In genomic region chr22:36599771-36600170, GRCh38 we compare ENCODE assay signal across 27 cellular contexts.
"Had no signal": no experiment of that assay in that cellular context is flagged by ENCODE, and none has a peak within 500 bp of the region (broad histone marks: within the 10 kb centered on the region; RNA-seq: fewer than 3 reads in every experiment).

No MANE protein-coding gene starts in this region.

- H3K4me3 ChIP-seq: esophagus squamous epithelium, gastroesophageal sphincter, heart right ventricle had no signal

- H3K36me3 ChIP-seq: esophagus squamous epithelium, gastroesophageal sphincter, heart right ventricle had no signal

- H3K4me1 Mint-ChIP-seq: activated CD4-positive, alpha-beta memory T cell treated with anti-CD3 and anti-CD28 coated beads, Interleukin-2, amount 10 ng/mL, durations not matched to agents 7 days and 5 days; activated CD4-positive, alpha-beta T cell treated with anti-CD3 and anti-CD28 coated beads, Interleukin-2, amount 10 ng/mL, durations not matched to agents 7 days and 5 days; activated T-helper 17 cell treated with anti-CD3 and anti-CD28 coated beads, Interleukin-2, amount 50 U/mL, for 72 hours had no signal

- H3K9me3 Mint-ChIP-seq: activated CD4-positive, alpha-beta memory T cell treated with anti-CD3 and anti-CD28 coated beads, Interleukin-2, amount 10 ng/mL, durations not matched to agents 7 days and 5 days; activated CD4-positive, alpha-beta T cell treated with anti-CD3 and anti-CD28 coated beads, Interleukin-2, amount 10 ng/mL, durations not matched to agents 7 days and 5 days; activated T-cell treated with anti-CD3 and anti-CD28 coated beads, Interleukin-2, amount 50 U/mL, for 4 hours; activated T-helper 17 cell treated with anti-CD3 and anti-CD28 coated beads, Interleukin-2, amount 50 U/mL, for 72 hours; effector memory CD8-positive, alpha-beta T cell had no signal

- DNase-seq: activated CD4-positive, alpha-beta memory T cell treated with anti-CD3 and anti-CD28 coated beads, Interleukin-2, amount 10 ng/mL, durations not matched to agents 7 days and 5 days; activated CD4-positive, alpha-beta T cell treated with anti-CD3 and anti-CD28 coated beads for 1 hour; activated CD4-positive, alpha-beta T cell treated with anti-CD3 and anti-CD28 coated beads for 4 hours; activated CD4-positive, alpha-beta T cell treated with anti-CD3 and anti-CD28 coated beads, Interleukin-2, amount 10 ng/mL, durations not matched to agents 7 days and 5 days; activated CD4-positive, alpha-beta T cell treated with anti-CD3 and anti-CD28 coated beads, Interleukin-2, amount 50 U/mL, for 4 hours; activated CD8-positive, alpha-beta memory T cell treated with anti-CD3 and anti-CD28 coated beads, Interleukin-2, amount 50 U/mL, for 48 hours; activated effector memory CD4-positive, alpha-beta T cell treated with Interleukin-2 at 50 U/mL for 16 hours; activated gamma-delta T cell treated with Interleukin-2 at 50 U/mL for 16 hours; activated naive CD4-positive, alpha-beta T cell treated with anti-CD3 and anti-CD28 coated beads, Interleukin-2, amount 50 U/mL, for 16 hours; activated naive CD4-positive, alpha-beta T cell treated with Interleukin-2 at 50 U/mL for 16 hours; activated T-cell treated with anti-CD3 and anti-CD28 coated beads for 4 hours; activated T-cell treated with anti-CD3 and anti-CD28 coated beads, Interleukin-2, amount 50 U/mL, for 4 hours; amniotic stem cell; anterior cingulate cortex; caudate nucleus; cortex of kidney; dermis blood vessel endothelial cell; effector CD4-positive, alpha-beta T cell; effector memory CD8-positive, alpha-beta T cell; esophagus squamous epithelium; foreskin melanocyte; heart right ventricle; T-helper 2 cell had no signal

- H3K27ac ChIP-seq: epithelial cell of prostate, esophagus squamous epithelium, gastroesophageal sphincter, heart right ventricle had no signal

- H3K4me1 ChIP-seq: esophagus squamous epithelium, gastroesophageal sphincter, heart right ventricle had no signal

- ATAC-seq: activated T-cell treated with anti-CD3 and anti-CD28 coated beads, Interleukin-2, amount 50 U/mL, for 4 hours; activated T-helper 17 cell treated with anti-CD3 and anti-CD28 coated beads, Interleukin-2, amount 50 U/mL, for 72 hours; effector memory CD8-positive, alpha-beta T cell; gastroesophageal sphincter; heart right ventricle had no signal

- H3K4me3 Mint-ChIP-seq: activated CD4-positive, alpha-beta memory T cell treated with anti-CD3 and anti-CD28 coated beads, Interleukin-2, amount 10 ng/mL, durations not matched to agents 7 days and 5 days; activated CD4-positive, alpha-beta T cell treated with anti-CD3 and anti-CD28 coated beads, Interleukin-2, amount 10 ng/mL, durations not matched to agents 7 days and 5 days; activated naive CD8-positive, alpha-beta T cell; activated T-cell treated with anti-CD3 and anti-CD28 coated beads, Interleukin-2, amount 50 U/mL, for 4 hours; activated T-helper 17 cell treated with anti-CD3 and anti-CD28 coated beads, Interleukin-2, amount 50 U/mL, for 72 hours; effector memory CD8-positive, alpha-beta T cell had no signal

- H3K9me3 ChIP-seq: esophagus squamous epithelium, gastroesophageal sphincter, heart right ventricle had no signal

- H3K27ac Mint-ChIP-seq: activated CD4-positive, alpha-beta memory T cell treated with anti-CD3 and anti-CD28 coated beads, Interleukin-2, amount 10 ng/mL, durations not matched to agents 7 days and 5 days; activated CD4-positive, alpha-beta T cell treated with anti-CD3 and anti-CD28 coated beads, Interleukin-2, amount 10 ng/mL, durations not matched to agents 7 days and 5 days; activated naive CD8-positive, alpha-beta T cell; activated T-helper 17 cell treated with anti-CD3 and anti-CD28 coated beads, Interleukin-2, amount 50 U/mL, for 72 hours; effector memory CD8-positive, alpha-beta T cell had no signal

- H3K36me3 Mint-ChIP-seq: activated naive CD8-positive, alpha-beta T cell had no signal
